In genomic region chr10:85643171-85643838, GRCh38 we compare ENCODE assay signal across 1 cellular context.
TF ChIP-seq lines count a peak whose summit lies in the region.

No MANE protein-coding gene starts in this region.

TF ChIP-seq in SK-N-SH, 30 proteins besides CTCF, POLR2A, EP300 and RAD21:
- TF ChIP-seq GABPA (IDR thresholded peaks at IDR 0.05; ENCODE audit: low read depth) (no peak), USF2 (IDR thresholded peaks at IDR 0.05; ENCODE audit: borderline replicate concordance, low read depth, low read length) (no peak), SMC3 (IDR thresholded peaks at IDR 0.05; ENCODE audit: low read depth, low read length) (no peak), FOSL2 (IDR thresholded peaks at IDR 0.05; ENCODE audit: borderline replicate concordance, low read depth) (no peak), TAF1 (IDR thresholded peaks at IDR 0.05; ENCODE audit: borderline replicate concordance, low read depth, low read length) (no peak), NRF1 (IDR thresholded peaks at IDR 0.05; ENCODE audit: low read depth, low read length) (no peak), SIN3A (IDR thresholded peaks at IDR 0.05; ENCODE audit: borderline replicate concordance, low read depth, low read length) (no peak), REST (IDR thresholded peaks at IDR 0.05; ENCODE audit: low read depth, low read length) (no peak), FOXM1 (IDR thresholded peaks at IDR 0.05; ENCODE audit: low read depth) (no peak), JUND (IDR thresholded peaks at IDR 0.05) (no peak)
